ENCODE assay signal across 7 cellular contexts in the genomic region with DNA sequence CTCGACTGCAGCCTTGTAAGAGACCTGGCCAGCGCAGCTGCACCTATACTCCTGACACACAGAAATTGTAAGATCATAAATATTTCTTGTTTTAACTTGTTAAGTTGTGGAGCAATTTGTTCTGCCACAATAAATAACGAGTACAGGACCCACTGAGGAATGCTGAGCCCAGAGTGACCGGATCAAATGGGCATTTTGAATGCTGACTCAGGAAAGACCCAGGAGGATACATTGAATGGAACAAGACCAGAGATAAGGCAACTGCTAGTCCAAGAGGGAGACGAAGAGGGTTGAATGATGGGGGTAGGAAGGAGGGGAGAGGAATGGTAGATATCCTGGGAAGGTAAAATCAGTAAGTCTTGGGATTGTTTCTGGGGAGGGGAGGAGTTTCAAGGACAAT. TPM values are rescaled to one million over a fixed set of nuclear protein-coding genes. Genes with fewer than 3 reads are reported as not detected.
"Had no signal": no experiment of that assay in that cellular context is flagged by ENCODE, and none has a peak within 500 bp of the region (broad histone marks: within the 10 kb centered on the region; RNA-seq: fewer than 3 reads in every experiment).

No MANE protein-coding gene starts in this region.

- DNase-seq: GOT3, H9, HCEC 1CT, KG1 had no signal

- FAIRE-seq: H54, HTR-8/SVneo had no signal

RNA-seq across cellular contexts. Expression of a gene that starts 8.9 kb away (rescaled TPM):
- total RNA-seq: HT-29 had no signal
